Comparison of ENCODE assay signal across 1 cellular context in the genomic region with DNA sequence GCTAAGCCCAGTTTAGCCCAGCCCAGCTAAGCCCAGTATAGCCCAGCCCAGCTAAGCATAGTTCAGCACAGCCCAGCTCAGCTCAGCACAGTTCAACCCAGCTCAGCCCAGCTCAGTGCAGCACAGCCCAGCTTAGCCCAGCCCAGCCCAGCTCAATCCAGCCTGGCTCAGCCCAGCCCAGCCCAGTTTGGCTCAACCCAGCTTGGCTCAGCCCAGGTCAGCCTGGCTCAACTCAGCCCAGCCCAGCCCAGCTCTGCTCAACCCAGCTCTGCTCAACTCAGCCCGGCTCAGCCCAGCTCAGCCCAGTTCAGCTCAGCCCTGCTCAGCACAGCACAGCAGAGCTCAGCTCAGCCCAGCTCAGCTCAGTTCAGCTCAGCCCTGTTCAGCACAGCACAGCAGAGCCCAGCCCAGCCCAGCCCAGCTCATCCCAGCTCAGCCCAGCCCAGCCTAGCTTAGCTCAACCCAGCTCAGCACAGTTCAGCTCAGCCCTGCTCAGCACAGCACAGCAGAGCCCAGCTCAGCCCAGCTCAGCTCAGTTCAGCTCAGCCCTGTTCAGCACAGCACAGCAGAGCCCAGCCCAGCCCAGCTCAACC.
TF ChIP-seq lines count a peak whose summit lies in the region.

No MANE protein-coding gene starts in this region.

TF ChIP-seq in SK-N-SH treated with all-trans-retinoic acid at 6 μM for 48 hours, 23 proteins besides CTCF, POLR2A, EP300 and RAD21 (continued from another document):
- TF ChIP-seq, protein P1, sequence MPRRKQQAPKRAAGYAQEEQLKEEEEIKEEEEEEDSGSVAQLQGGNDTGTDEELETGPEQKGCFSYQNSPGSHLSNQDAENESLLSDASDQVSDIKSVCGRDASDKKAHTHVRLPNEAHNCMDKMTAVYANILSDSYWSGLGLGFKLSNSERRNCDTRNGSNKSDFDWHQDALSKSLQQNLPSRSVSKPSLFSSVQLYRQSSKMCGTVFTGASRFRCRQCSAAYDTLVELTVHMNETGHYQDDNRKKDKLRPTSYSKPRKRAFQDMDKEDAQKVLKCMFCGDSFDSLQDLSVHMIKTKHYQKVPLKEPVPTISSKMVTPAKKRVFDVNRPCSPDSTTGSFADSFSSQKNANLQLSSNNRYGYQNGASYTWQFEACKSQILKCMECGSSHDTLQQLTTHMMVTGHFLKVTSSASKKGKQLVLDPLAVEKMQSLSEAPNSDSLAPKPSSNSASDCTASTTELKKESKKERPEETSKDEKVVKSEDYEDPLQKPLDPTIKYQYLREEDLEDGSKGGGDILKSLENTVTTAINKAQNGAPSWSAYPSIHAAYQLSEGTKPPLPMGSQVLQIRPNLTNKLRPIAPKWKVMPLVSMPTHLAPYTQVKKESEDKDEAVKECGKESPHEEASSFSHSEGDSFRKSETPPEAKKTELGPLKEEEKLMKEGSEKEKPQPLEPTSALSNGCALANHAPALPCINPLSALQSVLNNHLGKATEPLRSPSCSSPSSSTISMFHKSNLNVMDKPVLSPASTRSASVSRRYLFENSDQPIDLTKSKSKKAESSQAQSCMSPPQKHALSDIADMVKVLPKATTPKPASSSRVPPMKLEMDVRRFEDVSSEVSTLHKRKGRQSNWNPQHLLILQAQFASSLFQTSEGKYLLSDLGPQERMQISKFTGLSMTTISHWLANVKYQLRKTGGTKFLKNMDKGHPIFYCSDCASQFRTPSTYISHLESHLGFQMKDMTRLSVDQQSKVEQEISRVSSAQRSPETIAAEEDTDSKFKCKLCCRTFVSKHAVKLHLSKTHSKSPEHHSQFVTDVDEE (CRISPR knock-in tag; IDR thresholded peaks at IDR 0.05): no peak
- TF ChIP-seq OSR1 (CRISPR knock-in tag; IDR thresholded peaks at IDR 0.05) (no peak), ZC3H10 (CRISPR knock-in tag; IDR thresholded peaks at IDR 0.05) (no peak), ESRRG (CRISPR knock-in tag; IDR thresholded peaks at IDR 0.05) (no peak), GLIS3 (CRISPR knock-in tag; IDR thresholded peaks at IDR 0.05) (no peak), TOX (CRISPR knock-in tag; IDR thresholded peaks at IDR 0.05; ENCODE audit: borderline replicate concordance) (no peak)
